ENCODE assay signal across 8 cellular contexts in genomic region chr14:20631821-20632389, GRCh38. TPM values are rescaled to one million over a fixed set of nuclear protein-coding genes. Genes with fewer than 3 reads are reported as not detected.
DNase-seq lines count a peak whose midpoint lies in the region; ATAC-seq and TF ChIP-seq lines count a peak whose summit lies in the region.

No MANE protein-coding gene starts in this region.

- no peaks in the 10 kb centered on the region for H3K9me2 ChIP-seq in neural cell (ENCODE audit: insufficient read depth, low read length)

- H3K27me3 ChIP-seq in neural cell (ENCODE audit: insufficient read depth, low read depth, low read length) = peaks cover 84% of the 10 kb centered on the region

- ATAC-seq in HG02642 (IDR thresholded peaks at IDR 0.05; ENCODE audit: poor library complexity, unreplicated experiment) (peak; percentile 7), HG02840 (IDR thresholded peaks at IDR 0.05; ENCODE audit: low FRiP score, unreplicated experiment) (no peak)

- H3K79me2 ChIP-seq in neural cell (replicated peaks; ENCODE audit: insufficient read depth, low read length) = no peaks in the 10 kb centered on the region

- H3K27ac ChIP-seq in neural cell (ENCODE audit: low read length) = no peak overlapping the region

- no peaks in the 10 kb centered on the region for H4K20me1 ChIP-seq in neural cell (ENCODE audit: insufficient read depth)

- DNase-seq in C1 segment of cervical spinal cord (lab: John Stamatoyannopoulos, UW) (peak in 8 of 14 donors; percentile 9 to 60 (median 26)), fibroblast of the aortic adventitia (ENCODE audit: low read depth) (peak; percentile 61), NCI-H2029 treated with DMSO at 0.1 percent for 48 hours (lab: John Stamatoyannopoulos, UW) (no peak)
- DNase-seq in stimulated activated CD8-positive, alpha-beta memory T cell treated with anti-CD3 and anti-CD28 coated beads, Interleukin-4, amount 100 ng/mL, for 48 hours = no peak

- TF ChIP-seq CTCF in WI38 (IDR thresholded peaks at IDR 0.05; ENCODE audit: low read depth, low read length) = no peak
- no peak for TF ChIP-seq CTCF in fibroblast of the aortic adventitia (IDR thresholded peaks at IDR 0.05; ENCODE audit: insufficient read depth, low read length)
- TF ChIP-seq CTCF in neural cell (IDR thresholded peaks at IDR 0.05; ENCODE audit: poor library complexity, severe bottlenecking) = no peak

- H2AFZ ChIP-seq in neural cell (ENCODE audit: low read depth, low read length) = no peak overlapping the region

- peak overlapping the region; percentile 6 for H3K9ac ChIP-seq in neural cell (ENCODE audit: low read length)

- no peaks in the 10 kb centered on the region for H3F3A ChIP-seq in neural cell (ENCODE audit: insufficient read depth, low read length, poor library complexity, severe bottlenecking)

- H3K9me3 ChIP-seq in neural cell (ENCODE audit: low read length) = no peaks in the 10 kb centered on the region

- peak overlapping the region; percentile 45 for H3K4me3 ChIP-seq in WI38 (ENCODE audit: low read depth, low read length)
- peak overlapping the region; percentile 58 for H3K4me3 ChIP-seq in fibroblast of the aortic adventitia (ENCODE audit: low read depth, low read length)
- peak overlapping the region; percentile 69 for H3K4me3 ChIP-seq in neural cell (ENCODE audit: low read length)

- no peak for TF ChIP-seq RAD21 in neural cell (conservative IDR thresholded peaks at IDR 0.05)

- TF ChIP-seq EP300 in neural cell (conservative IDR thresholded peaks at IDR 0.05; ENCODE audit: poor library complexity, severe bottlenecking) = no peak

- H3K4me2 ChIP-seq in neural cell (ENCODE audit: low read length) = peak overlapping the region; percentile 81

- H3K36me3 ChIP-seq in neural cell (ENCODE audit: insufficient read depth, low read length) = no peaks in the 10 kb centered on the region

TF ChIP-seq in neural cell, 6 proteins besides CTCF, POLR2A, EP300 and RAD21:
- TF ChIP-seq SMC3 (conservative IDR thresholded peaks at IDR 0.05; ENCODE audit: poor library complexity) = no peak
- TF ChIP-seq REST (IDR thresholded peaks at IDR 0.05; ENCODE audit: borderline replicate concordance) = no peak
- no peak for TF ChIP-seq POLR2AphosphoS5 (IDR thresholded peaks at IDR 0.05)
- TF ChIP-seq MXI1 (conservative IDR thresholded peaks at IDR 0.05; ENCODE audit: poor library complexity, severe bottlenecking) = no peak
- no peak for TF ChIP-seq EZH2 (IDR thresholded peaks at IDR 0.05; ENCODE audit: borderline replicate concordance, insufficient read depth, low read length, poor library complexity, severe bottlenecking)
- TF ChIP-seq TAF1 (IDR thresholded peaks at IDR 0.05; ENCODE audit: low read depth) = no peak
TF ChIP-seq in neural cell: peak in this region for 0.

RNA-seq across cellular contexts. Expression of gene OR6S1, which starts 9.6 kb away (rescaled TPM):
- not detected in 2 replicates for total RNA-seq in fibroblast of the aortic adventitia (ENCODE audit: low replicate concordance)
- polyA plus RNA-seq in neural cell = not detected in 2 replicates
- not detected in 2 replicates for polyA minus RNA-seq in neural cell

RNA-seq across cellular contexts. Expression of gene RNASE12, which starts 40.7 kb away (rescaled TPM):
- total RNA-seq in fibroblast of the aortic adventitia (ENCODE audit: low replicate concordance) = not detected in 2 replicates
- polyA plus RNA-seq in neural cell = not detected in 2 replicates
- not detected in 2 replicates for polyA minus RNA-seq in neural cell

RNA-seq across cellular contexts. Expression of gene RNASE11, which starts 44.1 kb away (rescaled TPM):
- total RNA-seq in fibroblast of the aortic adventitia (ENCODE audit: low replicate concordance) = not detected in 2 replicates
- not detected in 2 replicates for polyA plus RNA-seq in neural cell
- polyA minus RNA-seq in neural cell = not detected in 2 replicates

RNA-seq across cellular contexts. Expression of gene RNASE4, which starts 52.5 kb away (rescaled TPM):
- 4.8 and 24.1 TPM in 2 replicates for total RNA-seq in fibroblast of the aortic adventitia (ENCODE audit: low replicate concordance)
- polyA plus RNA-seq in neural cell = 1.1 TPM in 1 of 2 replicates, not detected in the other
- polyA minus RNA-seq in neural cell = 0.23 and 1.7 TPM in 2 replicates

RNA-seq across cellular contexts. Expression of gene ANG, which starts 56.7 kb away (rescaled TPM):
- total RNA-seq in fibroblast of the aortic adventitia (ENCODE audit: low replicate concordance) = 4.8 and 11.4 TPM in 2 replicates
- polyA plus RNA-seq in neural cell = 0.47 TPM in 1 of 2 replicates, not detected in the other
- 0.58 TPM in 1 of 2 replicates, not detected in the other for polyA minus RNA-seq in neural cell

Comparison
In these comparisons a context has a peak if more than half of its experiments do, and no peak if none do; other contexts are left out.
1. DNase-seq: peak in C1 segment of cervical spinal cord (8 of 14) and fibroblast of the aortic adventitia (single experiment); none in NCI-H2029 treated with DMSO at 0.1 percent for 48 hours (single experiment) and stimulated activated CD8-positive, alpha-beta memory T cell treated with anti-CD3 and anti-CD28 coated beads, Interleukin-4, amount 100 ng/mL, for 48 hours (single experiment).
2. Peak in every context shown above with its lines, with median percentiles within 50 percentile points of each other: H3K4me3 ChIP-seq.